ENCODE assay signal across 20 cellular contexts in genomic region chr10:112996462-112996861, GRCh38.
"Had no signal": no experiment of that assay in that cellular context is flagged by ENCODE, and none has a peak within 500 bp of the region (broad histone marks: within the 10 kb centered on the region; RNA-seq: fewer than 3 reads in every experiment).

No MANE protein-coding gene starts in this region.

- H3K27ac Mint-ChIP-seq: activated CD4-positive, alpha-beta memory T cell treated with anti-CD3 and anti-CD28 coated beads for 36 hours; activated naive CD8-positive, alpha-beta T cell treated with anti-CD3 and anti-CD28 coated beads, Interleukin-2, amount 50 U/mL, for 24 hours; naive thymus-derived CD4-positive, alpha-beta T cell; neural progenitor cell; stimulated activated effector memory CD8-positive, alpha-beta T cell treated with anti-CD3 and anti-CD28 coated beads, Interleukin-12 subunit alpha, Interleukin-12 subunit beta, amount 100 ng/mL, for 72 hours; type B pancreatic cell had no signal

- H3K4me3 ChIP-seq: left lung, lung, neural progenitor cell, right lobe of liver, testis, vagina had no signal

- H3K9me3 Mint-ChIP-seq: activated CD4-positive, alpha-beta memory T cell treated with anti-CD3 and anti-CD28 coated beads for 36 hours; activated naive CD8-positive, alpha-beta T cell treated with anti-CD3 and anti-CD28 coated beads, Interleukin-2, amount 50 U/mL, for 24 hours; neural progenitor cell; stimulated activated effector memory CD8-positive, alpha-beta T cell treated with anti-CD3 and anti-CD28 coated beads, Interleukin-12 subunit alpha, Interleukin-12 subunit beta, amount 100 ng/mL, for 72 hours; type B pancreatic cell had no signal

- H3K27me3 Mint-ChIP-seq: type B pancreatic cell had no signal

- DNase-seq: activated CD4-positive, alpha-beta memory T cell treated with anti-CD3 and anti-CD28 coated beads for 36 hours; activated CD4-positive, alpha-beta T cell treated with anti-CD3 and anti-CD28 coated beads for 48 hours; activated naive CD4-positive, alpha-beta T cell treated with anti-CD3 and anti-CD28 coated beads, Interleukin-2, amount 50 U/mL, for 16 hours; activated naive CD8-positive, alpha-beta T cell treated with anti-CD3 and anti-CD28 coated beads, Interleukin-2, amount 50 U/mL, for 24 hours; activated T-cell treated with anti-CD3 and anti-CD28 coated beads, Interleukin-2, amount 50 U/mL, for 48 hours; cerebellar nuclear complex; erythroblast; foreskin keratinocyte; left lung; naive thymus-derived CD4-positive, alpha-beta T cell; posterior cingulate gyrus; right lobe of liver; small intestine; stimulated activated CD4-positive, alpha-beta T cell treated with anti-CD3 and anti-CD28 coated beads, Interleukin-2, amount 100 ng/mL, for 24 hours; testis had no signal

- ATAC-seq: activated naive CD8-positive, alpha-beta T cell treated with anti-CD3 and anti-CD28 coated beads, Interleukin-2, amount 50 U/mL, for 24 hours; foreskin keratinocyte; left lung; naive thymus-derived CD4-positive, alpha-beta T cell; right lobe of liver; stimulated activated effector memory CD8-positive, alpha-beta T cell treated with anti-CD3 and anti-CD28 coated beads, Interleukin-12 subunit alpha, Interleukin-12 subunit beta, amount 100 ng/mL, for 72 hours had no signal

- H3K36me3 ChIP-seq: left lung, neural progenitor cell, right lobe of liver, vagina had no signal

- H3K36me3 Mint-ChIP-seq: activated CD4-positive, alpha-beta memory T cell treated with anti-CD3 and anti-CD28 coated beads for 36 hours; naive thymus-derived CD4-positive, alpha-beta T cell; stimulated activated effector memory CD8-positive, alpha-beta T cell treated with anti-CD3 and anti-CD28 coated beads, Interleukin-12 subunit alpha, Interleukin-12 subunit beta, amount 100 ng/mL, for 72 hours had no signal

- H3K27me3 ChIP-seq: foreskin keratinocyte, left lung, neural progenitor cell, right lobe of liver, testis, vagina had no signal

- H3K4me3 Mint-ChIP-seq: activated CD4-positive, alpha-beta memory T cell treated with anti-CD3 and anti-CD28 coated beads for 36 hours; activated naive CD8-positive, alpha-beta T cell treated with anti-CD3 and anti-CD28 coated beads, Interleukin-2, amount 50 U/mL, for 24 hours; naive thymus-derived CD4-positive, alpha-beta T cell; neural progenitor cell; stimulated activated effector memory CD8-positive, alpha-beta T cell treated with anti-CD3 and anti-CD28 coated beads, Interleukin-12 subunit alpha, Interleukin-12 subunit beta, amount 100 ng/mL, for 72 hours; type B pancreatic cell had no signal

- H3K4me1 Mint-ChIP-seq: activated naive CD8-positive, alpha-beta T cell treated with anti-CD3 and anti-CD28 coated beads, Interleukin-2, amount 50 U/mL, for 24 hours had no signal
